18 cellular contexts compared by ENCODE assay signal in genomic region chr22:21933413-21933812, GRCh38. TPM values are rescaled to one million over a fixed set of nuclear protein-coding genes. Genes with fewer than 3 reads are reported as not detected.
DNase-seq lines count a peak whose midpoint lies in the region; ATAC-seq, FAIRE-seq and TF ChIP-seq lines count a peak whose summit lies in the region.
"Had no signal": no experiment of that assay in that cellular context is flagged by ENCODE, and none has a peak within 500 bp of the region (broad histone marks: within the 10 kb centered on the region; RNA-seq: fewer than 3 reads in every experiment).

No MANE protein-coding gene starts in this region.

- H3K27ac Mint-ChIP-seq in dendritic cell treated with granulocyte-macrophage colony-stimulating factor and Interleukin-4, amounts not matched to agents 40 ng/mL and 50 ng/mL, for 4 days, result peak overlapping the region; percentile 100
- no peak overlapping the region for H3K27ac Mint-ChIP-seq in stimulated activated effector memory CD8-positive, alpha-beta T cell treated with anti-CD3 and anti-CD28 coated beads, Interleukin-12 subunit alpha, Interleukin-12 subunit beta, amount 100 ng/mL, for 72 hours

- intact Hi-C loops in dendritic cell treated with granulocyte-macrophage colony-stimulating factor and Interleukin-4, amounts not matched to agents 40 ng/mL and 50 ng/mL, for 4 days (cut with micrococcal nuclease), result no loop called here

- no peaks in the 10 kb centered on the region for H3K27me3 Mint-ChIP-seq in dendritic cell treated with granulocyte-macrophage colony-stimulating factor and Interleukin-4, amounts not matched to agents 40 ng/mL and 50 ng/mL, for 4 days
- H3K27me3 Mint-ChIP-seq: CD4-positive, alpha-beta memory T cell had no signal

- H3K9me3 Mint-ChIP-seq in dendritic cell treated with granulocyte-macrophage colony-stimulating factor and Interleukin-4, amounts not matched to agents 40 ng/mL and 50 ng/mL, for 4 days, result no peaks in the 10 kb centered on the region
- H3K9me3 Mint-ChIP-seq in stimulated activated effector memory CD8-positive, alpha-beta T cell treated with anti-CD3 and anti-CD28 coated beads, Interleukin-12 subunit alpha, Interleukin-12 subunit beta, amount 100 ng/mL, for 72 hours, result no peaks in the 10 kb centered on the region
- H3K9me3 Mint-ChIP-seq: CD4-positive, alpha-beta memory T cell; H9 had no signal

- peaks cover 29% of the 10 kb centered on the region for H3K79me2 ChIP-seq in osteoblast (ENCODE audit: insufficient read depth, low read length)

- peak; percentile 13 for DNase-seq in osteoblast (ENCODE audit: insufficient read length, low spot score, missing footprints)
- DNase-seq in substantia nigra (lab: John Stamatoyannopoulos, UW), result no peak
- no peak for DNase-seq in urothelium cell line (ENCODE audit: low spot score)
- no peak for DNase-seq in NCI-H2196 treated with DMSO at 0.1 percent for 48 hours (lab: John Stamatoyannopoulos, UW; ENCODE audit: unreplicated experiment)
- no peak for DNase-seq in stimulated activated effector memory CD8-positive, alpha-beta T cell treated with anti-CD3 and anti-CD28 coated beads, Interleukin-12 subunit alpha, Interleukin-12 subunit beta, amount 100 ng/mL, for 72 hours (ENCODE audit: low spot score in 2 of 2)
- DNase-seq: ACHN; Calu3; CD4-positive, alpha-beta memory T cell; DMS79 treated with DMSO at 0.1 percent for 48 hours; GF-D8; H9 had no signal

- H3K4me3 ChIP-seq in osteoblast (ENCODE audit: insufficient read depth, low read length), result no peak overlapping the region

- ATAC-seq in GM19467 (IDR thresholded peaks at IDR 0.05; ENCODE audit: unreplicated experiment) (no peak), HG02970 (IDR thresholded peaks at IDR 0.05; ENCODE audit: low FRiP score, unreplicated experiment) (no peak)
- no peak for ATAC-seq in stimulated activated effector memory CD8-positive, alpha-beta T cell treated with anti-CD3 and anti-CD28 coated beads, Interleukin-12 subunit alpha, Interleukin-12 subunit beta, amount 100 ng/mL, for 72 hours

- no peaks in the 10 kb centered on the region for H3K27me3 ChIP-seq in osteoblast (ENCODE audit: insufficient read depth, low read length)

- peaks cover 17% of the 10 kb centered on the region for H3K4me1 ChIP-seq in osteoblast (ENCODE audit: insufficient read depth, low read length)

- H3K36me3 ChIP-seq in osteoblast (ENCODE audit: insufficient read depth, low read length), result peaks cover 63% of the 10 kb centered on the region

- no peak overlapping the region for H3K4me2 ChIP-seq in osteoblast (ENCODE audit: insufficient read depth, low read length)

- H4K20me1 ChIP-seq in osteoblast (ENCODE audit: insufficient read depth, low read length), result peaks cover 7% of the 10 kb centered on the region

- peaks cover 37% of the 10 kb centered on the region for H3K4me1 Mint-ChIP-seq in dendritic cell treated with granulocyte-macrophage colony-stimulating factor and Interleukin-4, amounts not matched to agents 40 ng/mL and 50 ng/mL, for 4 days (ENCODE audit: low read depth)
- H3K4me1 Mint-ChIP-seq in stimulated activated effector memory CD8-positive, alpha-beta T cell treated with anti-CD3 and anti-CD28 coated beads, Interleukin-12 subunit alpha, Interleukin-12 subunit beta, amount 100 ng/mL, for 72 hours, result peaks cover 17% of the 10 kb centered on the region

- H3K9me3 ChIP-seq in osteoblast (ENCODE audit: low read depth, low read length), result no peaks in the 10 kb centered on the region

- no peak overlapping the region for H3K4me3 Mint-ChIP-seq in dendritic cell treated with granulocyte-macrophage colony-stimulating factor and Interleukin-4, amounts not matched to agents 40 ng/mL and 50 ng/mL, for 4 days
- H3K4me3 Mint-ChIP-seq in stimulated activated effector memory CD8-positive, alpha-beta T cell treated with anti-CD3 and anti-CD28 coated beads, Interleukin-12 subunit alpha, Interleukin-12 subunit beta, amount 100 ng/mL, for 72 hours, result no peak overlapping the region
- H3K4me3 Mint-ChIP-seq: H9 had no signal

- H2AFZ ChIP-seq in osteoblast (ENCODE audit: low read length), result no peak overlapping the region

- FAIRE-seq in urothelium cell line (lab: Jason Lieb, UNC), result peak; percentile 56
- FAIRE-seq: A204.1, H1 had no signal

- no peak for TF ChIP-seq CTCF in osteoblast (IDR thresholded peaks at IDR 0.05; ENCODE audit: extremely low read depth, low read depth, low read length)

- H3K36me3 Mint-ChIP-seq in dendritic cell treated with granulocyte-macrophage colony-stimulating factor and Interleukin-4, amounts not matched to agents 40 ng/mL and 50 ng/mL, for 4 days (ENCODE audit: low read depth), result peaks cover 93% of the 10 kb centered on the region
- peaks cover 24% of the 10 kb centered on the region for H3K36me3 Mint-ChIP-seq in stimulated activated effector memory CD8-positive, alpha-beta T cell treated with anti-CD3 and anti-CD28 coated beads, Interleukin-12 subunit alpha, Interleukin-12 subunit beta, amount 100 ng/mL, for 72 hours

- H3K27ac ChIP-seq in osteoblast (ENCODE audit: low read depth, low read length) (no peak overlapping the region), substantia nigra (ENCODE audit: low read depth, low read length, poor library complexity, severe bottlenecking) (peak overlapping the region; percentile 73)
- H3K27ac ChIP-seq: C4-2B, HL-60 had no signal

RNA-seq across cellular contexts. Expression of gene PPM1F, which starts 19.2 kb away (rescaled TPM):
- 22.8 and 24.5 TPM in 2 replicates for total RNA-seq in osteoblast

RNA-seq across cellular contexts. Expression of gene TOP3B, which starts 49.2 kb away (rescaled TPM):
- 27.9 and 33.6 TPM in 2 replicates for total RNA-seq in osteoblast
